2 cellular contexts compared by ENCODE assay signal in the genomic region with DNA sequence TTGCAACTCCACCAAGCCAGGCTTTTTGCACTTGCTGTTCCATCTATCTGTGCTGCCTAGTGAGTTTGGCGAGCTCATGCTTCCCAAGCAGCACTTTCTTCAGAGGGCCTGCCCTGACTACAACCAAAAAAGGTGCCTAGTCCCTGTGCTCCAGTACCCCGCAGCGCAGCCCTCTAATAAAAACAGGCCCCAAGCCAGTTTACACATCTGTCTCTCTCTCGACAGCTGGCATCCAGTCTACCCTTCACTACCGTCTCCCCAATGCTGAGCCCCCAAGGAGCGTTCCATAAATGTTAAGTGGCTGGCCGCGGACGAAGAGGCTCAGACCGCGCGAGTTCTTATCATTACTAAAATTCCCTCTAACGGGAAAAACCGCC.
TF ChIP-seq lines count a peak whose summit lies in the region.

No MANE protein-coding gene starts in this region.

TF ChIP-seq in A549, 52 proteins besides CTCF, POLR2A, EP300 and RAD21:
- no peak for TF ChIP-seq KDM1A (IDR thresholded peaks at IDR 0.05; ENCODE audit: low read depth)
- TF ChIP-seq ZNF302 (CRISPR knock-in tag; IDR thresholded peaks at IDR 0.05), result no peak
- no peak for TF ChIP-seq JUN (IDR thresholded peaks at IDR 0.05)
- TF ChIP-seq, protein P1, sequence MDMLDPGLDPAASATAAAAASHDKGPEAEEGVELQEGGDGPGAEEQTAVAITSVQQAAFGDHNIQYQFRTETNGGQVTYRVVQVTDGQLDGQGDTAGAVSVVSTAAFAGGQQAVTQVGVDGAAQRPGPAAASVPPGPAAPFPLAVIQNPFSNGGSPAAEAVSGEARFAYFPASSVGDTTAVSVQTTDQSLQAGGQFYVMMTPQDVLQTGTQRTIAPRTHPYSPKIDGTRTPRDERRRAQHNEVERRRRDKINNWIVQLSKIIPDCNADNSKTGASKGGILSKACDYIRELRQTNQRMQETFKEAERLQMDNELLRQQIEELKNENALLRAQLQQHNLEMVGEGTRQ (IDR thresholded peaks at IDR 0.05), result no peak
TF ChIP-seq in A549: peak in this region for 0.

TF ChIP-seq in IMR-90, 13 proteins besides CTCF, POLR2A, EP300 and RAD21:
- TF ChIP-seq MAZ (IDR thresholded peaks at IDR 0.05; ENCODE audit: borderline replicate concordance, low read depth, low read length), result no peak
- TF ChIP-seq SMC3 (IDR thresholded peaks at IDR 0.05; ENCODE audit: low read depth, low read length), result no peak
- TF ChIP-seq, protein P2, sequence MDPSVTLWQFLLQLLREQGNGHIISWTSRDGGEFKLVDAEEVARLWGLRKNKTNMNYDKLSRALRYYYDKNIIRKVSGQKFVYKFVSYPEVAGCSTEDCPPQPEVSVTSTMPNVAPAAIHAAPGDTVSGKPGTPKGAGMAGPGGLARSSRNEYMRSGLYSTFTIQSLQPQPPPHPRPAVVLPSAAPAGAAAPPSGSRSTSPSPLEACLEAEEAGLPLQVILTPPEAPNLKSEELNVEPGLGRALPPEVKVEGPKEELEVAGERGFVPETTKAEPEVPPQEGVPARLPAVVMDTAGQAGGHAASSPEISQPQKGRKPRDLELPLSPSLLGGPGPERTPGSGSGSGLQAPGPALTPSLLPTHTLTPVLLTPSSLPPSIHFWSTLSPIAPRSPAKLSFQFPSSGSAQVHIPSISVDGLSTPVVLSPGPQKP (IDR thresholded peaks at IDR 0.05; ENCODE audit: borderline replicate concordance, low read depth, low read length), result no peak
- no peak for TF ChIP-seq MXI1 (IDR thresholded peaks at IDR 0.05; ENCODE audit: borderline replicate concordance, low read depth, low read length)
